In the genomic region with DNA sequence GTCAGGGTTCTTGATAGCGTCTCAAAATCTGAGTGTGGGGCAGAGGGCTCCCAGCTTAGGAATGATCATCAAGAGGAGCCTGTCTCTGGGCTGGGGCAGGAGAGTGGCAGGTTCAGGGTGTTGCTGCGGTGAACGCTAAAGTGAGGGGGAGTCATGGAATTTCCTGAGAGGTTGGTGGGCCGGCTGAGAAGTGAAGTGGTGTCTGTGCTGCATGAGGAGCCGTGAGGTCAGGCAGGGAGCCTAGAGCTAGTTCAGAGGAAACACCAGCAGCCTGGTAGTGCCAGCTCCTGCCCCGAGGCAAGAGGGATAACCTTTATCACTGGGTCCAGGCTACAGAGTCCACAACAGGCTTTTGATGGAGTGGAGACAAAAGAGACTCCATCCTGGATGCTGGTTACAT, we compare ENCODE assay signal across 28 cellular contexts.
"Had no signal": no experiment of that assay in that cellular context is flagged by ENCODE, and none has a peak within 500 bp of the region (broad histone marks: within the 10 kb centered on the region; RNA-seq: fewer than 3 reads in every experiment).

No MANE protein-coding gene starts in this region.

- ATAC-seq: effector memory CD8-positive, alpha-beta T cell; gastroesophageal sphincter; left cardiac atrium; left ventricle myocardium superior; mucosa of descending colon; naive thymus-derived CD8-positive, alpha-beta T cell; psoas muscle; stimulated activated naive B cell treated with anti-CD40 and anti-IgM and Interleukin-4, amounts not matched to agents 10 μg/mL and 1 μg/mL and 100 μg/mL, for 72 hours had no signal

- H3K4me1 ChIP-seq: esophagus squamous epithelium, gastroesophageal sphincter, psoas muscle, right lobe of liver, suprapubic skin, thyroid gland, upper lobe of right lung, vagina had no signal

- H3K27ac Mint-ChIP-seq: dendritic cell treated with granulocyte-macrophage colony-stimulating factor and Interleukin-4, amounts not matched to agents 40 ng/mL and 50 ng/mL, for 4 days; effector memory CD8-positive, alpha-beta T cell; naive thymus-derived CD8-positive, alpha-beta T cell; stimulated activated naive B cell treated with anti-CD40 and anti-IgM and Interleukin-4, amounts not matched to agents 10 μg/mL and 1 μg/mL and 100 μg/mL, for 72 hours had no signal

- H3K4me3 Mint-ChIP-seq: dendritic cell treated with granulocyte-macrophage colony-stimulating factor and Interleukin-4, amounts not matched to agents 40 ng/mL and 50 ng/mL, for 4 days; effector memory CD8-positive, alpha-beta T cell; naive thymus-derived CD8-positive, alpha-beta T cell; stimulated activated naive B cell treated with anti-CD40 and anti-IgM and Interleukin-4, amounts not matched to agents 10 μg/mL and 1 μg/mL and 100 μg/mL, for 72 hours had no signal

- H3K4me3 ChIP-seq: esophagus squamous epithelium, gastroesophageal sphincter, mucosa of descending colon, psoas muscle, right lobe of liver, spleen, suprapubic skin, thyroid gland, upper lobe of right lung, vagina had no signal

- H3K36me3 Mint-ChIP-seq: immature natural killer cell; naive thymus-derived CD8-positive, alpha-beta T cell; stimulated activated naive B cell treated with anti-CD40 and anti-IgM and Interleukin-4, amounts not matched to agents 10 μg/mL and 1 μg/mL and 100 μg/mL, for 72 hours had no signal

- DNase-seq: cerebellar nuclear complex; effector memory CD8-positive, alpha-beta T cell; esophagus squamous epithelium; foreskin fibroblast; glutamatergic neuron; immature natural killer cell; kidney; left cardiac atrium; left ventricle myocardium superior; mammary epithelial cell; mucosa of descending colon; naive thymus-derived CD8-positive, alpha-beta T cell; nucleus accumbens; psoas muscle; retina; spleen; stimulated activated CD4-positive, alpha-beta T cell treated with anti-CD3 and anti-CD28 coated beads, Interleukin-2, amount 100 ng/mL, for 24 hours; stimulated activated CD4-positive, alpha-beta T cell treated with anti-CD3 and anti-CD28 coated beads, Interleukin-4, amount 100 ng/mL, for 4 hours; stimulated activated naive B cell treated with anti-CD40 and anti-IgM and Interleukin-4, amounts not matched to agents 10 μg/mL and 1 μg/mL and 100 μg/mL, for 72 hours; thyroid gland; upper lobe of right lung had no signal

- H3K27ac ChIP-seq: epithelial cell of prostate, esophagus squamous epithelium, gastroesophageal sphincter, psoas muscle, right lobe of liver, spleen, suprapubic skin, thyroid gland, upper lobe of right lung, vagina had no signal

- H3K9me3 ChIP-seq: esophagus squamous epithelium, gastroesophageal sphincter, mucosa of descending colon, psoas muscle, right lobe of liver, spleen, suprapubic skin, thyroid gland, upper lobe of right lung, vagina had no signal

- FAIRE-seq: colon, kidney had no signal

- H3K36me3 ChIP-seq: esophagus squamous epithelium, gastroesophageal sphincter, right lobe of liver, spleen, suprapubic skin, thyroid gland, upper lobe of right lung, vagina had no signal

- H3K27me3 ChIP-seq: right lobe of liver, thyroid gland, vagina had no signal

- H3K9me3 Mint-ChIP-seq: dendritic cell treated with granulocyte-macrophage colony-stimulating factor and Interleukin-4, amounts not matched to agents 40 ng/mL and 50 ng/mL, for 4 days; effector memory CD8-positive, alpha-beta T cell; immature natural killer cell; naive thymus-derived CD8-positive, alpha-beta T cell; stimulated activated naive B cell treated with anti-CD40 and anti-IgM and Interleukin-4, amounts not matched to agents 10 μg/mL and 1 μg/mL and 100 μg/mL, for 72 hours had no signal
